In genomic region chr3:179069762-179070390, GRCh38 we compare ENCODE assay signal across 1 cellular context.
A peak's percentile ranks its signal among the peaks of the same experiment; 100 is the strongest.
TF ChIP-seq lines count a peak whose summit lies in the region.

No MANE protein-coding gene starts in this region.

TF ChIP-seq in HEK293, 187 proteins besides CTCF, POLR2A, EP300 and RAD21 (continued from another document):
- TF ChIP-seq ZNF354C (tag by site-specific recombination; IDR thresholded peaks at IDR 0.05; ENCODE audit: borderline replicate concordance, low read depth) (no peak), ZNF747 (tag by site-specific recombination; IDR thresholded peaks at IDR 0.05) (no peak), HOXA7 (CRISPR knock-in tag; IDR thresholded peaks at IDR 0.05; ENCODE audit: borderline replicate concordance) (no peak), ZNF335 (tag by site-specific recombination; conservative IDR thresholded peaks at IDR 0.05) (no peak), SCRT2 (tag by site-specific recombination; IDR thresholded peaks at IDR 0.05) (no peak), ZNF701 (tag by site-specific recombination; IDR thresholded peaks at IDR 0.05) (no peak), ZNF596 (tag by site-specific recombination; IDR thresholded peaks at IDR 0.05) (no peak), ZNF704 (tag by site-specific recombination; IDR thresholded peaks at IDR 0.05) (no peak), PRDM1 (tag by site-specific recombination; IDR thresholded peaks at IDR 0.05) (peak; percentile 84), ZNF692 (tag by site-specific recombination; IDR thresholded peaks at IDR 0.05) (no peak), ZNF660 (tag by site-specific recombination; IDR thresholded peaks at IDR 0.05) (no peak; the same call in 1 of the 2 replicates), ZIC2 (tag by site-specific recombination; IDR thresholded peaks at IDR 0.05) (no peak), ZFP3 (tag by site-specific recombination; IDR thresholded peaks at IDR 0.05; ENCODE audit: low read depth) (no peak), ZNF184 (tag by site-specific recombination; IDR thresholded peaks at IDR 0.05) (no peak), ZNF510 (tag by site-specific recombination; IDR thresholded peaks at IDR 0.05; ENCODE audit: insufficient replicate concordance) (no peak), ZNF404 (tag by site-specific recombination; IDR thresholded peaks at IDR 0.05) (no peak), ZNF843 (tag by site-specific recombination; IDR thresholded peaks at IDR 0.05) (no peak), GLIS1 (tag by site-specific recombination; IDR thresholded peaks at IDR 0.05) (no peak), FEZF1 (tag by site-specific recombination; IDR thresholded peaks at IDR 0.05) (0 out of 2 replicates have a peak, but pooled peaks have one; percentile 31), BCL6B (tag by site-specific recombination; IDR thresholded peaks at IDR 0.05) (no peak), OSR2 (tag by site-specific recombination; IDR thresholded peaks at IDR 0.05) (0 out of 2 replicates have a peak, but pooled peaks have one; percentile 10), ZNF398 (tag by site-specific recombination; IDR thresholded peaks at IDR 0.05) (no peak), ZNF24 (tag by site-specific recombination; IDR thresholded peaks at IDR 0.05) (no peak), INSM2 (tag by site-specific recombination; IDR thresholded peaks at IDR 0.05) (no peak), ZNF23 (tag by site-specific recombination; IDR thresholded peaks at IDR 0.05; ENCODE audit: borderline replicate concordance) (no peak), KLF8 (tag by site-specific recombination; IDR thresholded peaks at IDR 0.05) (no peak), MYNN (tag by site-specific recombination; IDR thresholded peaks at IDR 0.05; ENCODE audit: borderline replicate concordance) (no peak), IKZF3 (tag by site-specific recombination; IDR thresholded peaks at IDR 0.05) (peak; percentile 47), KLF10 (tag by site-specific recombination; IDR thresholded peaks at IDR 0.05) (no peak), ZNF350 (tag by site-specific recombination; IDR thresholded peaks at IDR 0.05) (no peak), ZNF366 (tag by site-specific recombination; conservative IDR thresholded peaks at IDR 0.05) (peak; percentile 43; the same call in 1 of the 2 replicates), ZNF211 (tag by site-specific recombination; IDR thresholded peaks at IDR 0.05; ENCODE audit: low read depth) (no peak), ZNF501 (tag by site-specific recombination; IDR thresholded peaks at IDR 0.05) (no peak), ZFP69B (tag by site-specific recombination; IDR thresholded peaks at IDR 0.05) (no peak), ZBTB48 (tag by site-specific recombination; IDR thresholded peaks at IDR 0.05) (no peak), ZNF426 (tag by site-specific recombination; IDR thresholded peaks at IDR 0.05) (no peak), ZXDB (tag by site-specific recombination; IDR thresholded peaks at IDR 0.05) (peak; percentile 21; the same call in 1 of the 2 replicates), ELK4 (IDR thresholded peaks at IDR 0.05; ENCODE audit: borderline replicate concordance, low read depth, low read length) (no peak), ZBTB44 (tag by site-specific recombination; IDR thresholded peaks at IDR 0.05) (no peak), ZSCAN4 (tag by site-specific recombination; IDR thresholded peaks at IDR 0.05) (no peak), ZNF202 (tag by site-specific recombination; IDR thresholded peaks at IDR 0.05; ENCODE audit: borderline replicate concordance) (no peak), PRDM10 (tag by site-specific recombination; IDR thresholded peaks at IDR 0.05) (0 out of 2 replicates have a peak, but pooled peaks have one; percentile 16), ZNF175 (tag by site-specific recombination; IDR thresholded peaks at IDR 0.05) (no peak), ZNF16 (tag by site-specific recombination; IDR thresholded peaks at IDR 0.05; ENCODE audit: low read depth) (no peak), BCL11A (tag by site-specific recombination; IDR thresholded peaks at IDR 0.05; ENCODE audit: low read depth) (no peak), ZBTB20 (tag by site-specific recombination; IDR thresholded peaks at IDR 0.05) (no peak)
TF ChIP-seq in HEK293: peak in this region for 9.
